8 cellular contexts compared by ENCODE assay signal in the genomic region with DNA sequence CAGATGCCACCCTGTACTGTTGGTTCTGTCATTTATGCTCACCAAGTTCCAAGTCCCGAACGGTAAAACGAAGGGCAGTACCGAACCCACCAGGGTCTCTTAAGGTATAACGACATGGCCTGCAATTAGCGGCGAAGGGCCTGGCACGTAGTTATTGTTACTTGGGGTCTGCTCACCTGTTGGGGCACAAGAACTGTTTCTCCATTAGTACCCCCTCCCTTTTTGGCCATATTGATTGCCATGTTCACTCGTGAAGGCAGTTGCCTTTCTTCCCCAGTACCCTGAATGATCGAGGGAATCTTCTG. TPM values are rescaled to one million over a fixed set of nuclear protein-coding genes. Genes with fewer than 3 reads are reported as not detected.
DNase-seq lines count a peak whose midpoint lies in the region; ATAC-seq, FAIRE-seq and TF ChIP-seq lines count a peak whose summit lies in the region.

No MANE protein-coding gene starts in this region.

- TF ChIP-seq CTCF in OCI-LY1 (IDR thresholded peaks at IDR 0.05; ENCODE audit: low read length) (no peak), esophagus muscularis mucosa (IDR thresholded peaks at IDR 0.05) (no peak), parathyroid adenoma (IDR thresholded peaks at IDR 0.05) (no peak)

- intact Hi-C loops in esophagus muscularis mucosa (cut with DNase I), result no loop called here

- 67% methylated on average over 10 of the region's 10 CpGs for WGBS in esophagus muscularis mucosa

- TF ChIP-seq EP300 in esophagus muscularis mucosa (IDR thresholded peaks at IDR 0.05), result no peak

- no peak overlapping the region for H2AFZ ChIP-seq in OCI-LY1 (ENCODE audit: low read length)
- peak overlapping the region; percentile 90 for H2AFZ ChIP-seq in parathyroid adenoma

- DNase-seq in esophagus muscularis mucosa (ENCODE audit: extremely low spot score) (no peak), RCC 7860 (ENCODE audit: low spot score) (no peak), NCI-H1436 treated with DMSO at 0.1 percent for 48 hours (lab: John Stamatoyannopoulos, UW) (no peak), dedifferentiated amniotic fluid mesenchymal stem cell (ENCODE audit: extremely low spot score) (no peak)

- no peak for ATAC-seq in GM18868 (IDR thresholded peaks at IDR 0.05; ENCODE audit: unreplicated experiment)

- H3K27ac ChIP-seq in OCI-LY1 (ENCODE audit: low read depth, low read length, poor library complexity, severe bottlenecking) (no peak overlapping the region), esophagus muscularis mucosa (replicated peaks in 1 of 4) (no peak overlapping the region), parathyroid adenoma (no peak overlapping the region)

- H3K4me3 ChIP-seq in OCI-LY1 (ENCODE audit: low read depth, low read length, poor library complexity, severe bottlenecking) (peak overlapping the region; percentile 59), esophagus muscularis mucosa (peak overlapping the region; percentile 63 to 86 (median 72)), parathyroid adenoma (ENCODE audit: low read depth, low read length) (no peak overlapping the region)

- FAIRE-seq in RCC 7860 (lab: Jason Lieb, UNC), result no peak

- H3K9ac ChIP-seq in ES-I3 (ENCODE audit: low read depth, low read length), result peak overlapping the region; percentile 83; the same call in 1 of the 2 replicates
- H3K9ac ChIP-seq in OCI-LY1 (ENCODE audit: low read length), result no peak overlapping the region
- H3K9ac ChIP-seq in parathyroid adenoma, result no peak overlapping the region

- H3K27me3 ChIP-seq in OCI-LY1 (ENCODE audit: insufficient read depth, low read length) (peaks cover 21% of the 10 kb centered on the region), esophagus muscularis mucosa (peaks cover 0 to 31% (median 2%) of the 10 kb centered on the region in 4 donors), parathyroid adenoma (ENCODE audit: control insufficient read depth, insufficient read depth, low read length) (no peaks in the 10 kb centered on the region)

- H3K79me2 ChIP-seq in OCI-LY1 (ENCODE audit: insufficient read depth, low read length), result no peaks in the 10 kb centered on the region
- no peaks in the 10 kb centered on the region for H3K79me2 ChIP-seq in parathyroid adenoma

- H3K4me2 ChIP-seq in OCI-LY1 (ENCODE audit: low read length) (peak overlapping the region; percentile 83), parathyroid adenoma (ENCODE audit: low read length) (peak overlapping the region; percentile 86)

- no peaks in the 10 kb centered on the region for H3F3A ChIP-seq in OCI-LY1 (ENCODE audit: insufficient read depth, low read length)

- H3K9me3 ChIP-seq in ES-I3 (ENCODE audit: control insufficient read depth, insufficient read depth, low read length), result no peaks in the 10 kb centered on the region
- no peaks in the 10 kb centered on the region for H3K9me3 ChIP-seq in OCI-LY1 (ENCODE audit: low read length)
- H3K9me3 ChIP-seq in esophagus muscularis mucosa, result no peaks in the 10 kb centered on the region
- no peaks in the 10 kb centered on the region for H3K9me3 ChIP-seq in parathyroid adenoma (ENCODE audit: control insufficient read depth, low read length)

- H3K9me2 ChIP-seq in OCI-LY1 (ENCODE audit: low read depth, low read length), result no peaks in the 10 kb centered on the region

- H4K20me1 ChIP-seq in OCI-LY1 (ENCODE audit: insufficient read depth, low read length), result no peaks in the 10 kb centered on the region

- H3K36me3 ChIP-seq in ES-I3 (ENCODE audit: insufficient read depth, low read length) (no peaks in the 10 kb centered on the region), OCI-LY1 (ENCODE audit: insufficient read depth, low read length) (no peaks in the 10 kb centered on the region), esophagus muscularis mucosa (no peaks in the 10 kb centered on the region), parathyroid adenoma (ENCODE audit: control insufficient read depth, insufficient read depth, low read length) (no peaks in the 10 kb centered on the region)

- peaks cover 29% of the 10 kb centered on the region for H3K4me1 ChIP-seq in ES-I3 (ENCODE audit: insufficient read depth, low read length)
- peaks cover 22% of the 10 kb centered on the region for H3K4me1 ChIP-seq in OCI-LY1 (ENCODE audit: insufficient read depth, low read length, severe bottlenecking)
- H3K4me1 ChIP-seq in esophagus muscularis mucosa, result peaks cover 8 to 19% (median 16%) of the 10 kb centered on the region in 4 donors
- peaks cover 16% of the 10 kb centered on the region for H3K4me1 ChIP-seq in parathyroid adenoma

- no peak for TF ChIP-seq POLR2A in esophagus muscularis mucosa (IDR thresholded peaks at IDR 0.05; ENCODE audit: low read depth)

RNA-seq across cellular contexts. Expression of gene IL17RB, which starts 0.4 kb away (rescaled TPM):
- under 1 TPM in 3 of 4 donors, not detected in 1; 0.52 to 0.83 (median 0.63) TPM for total RNA-seq in esophagus muscularis mucosa

RNA-seq across cellular contexts. Expression of gene CHDH, which starts 0.6 kb away (rescaled TPM):
- total RNA-seq in esophagus muscularis mucosa, result 1 to 10 TPM in 2 of 4 donors, under 1 TPM in 2; 0.42 to 3.2 (median 1.7) TPM

RNA-seq across cellular contexts. Expression of gene ACTR8, which starts 35.1 kb away (rescaled TPM):
- total RNA-seq in esophagus muscularis mucosa, result 10 to 100 TPM; 18.3 to 30.7 (median 21.9) TPM

RNA-seq across cellular contexts. Expression of gene SELENOK, which starts 44.9 kb away (rescaled TPM):
- total RNA-seq in esophagus muscularis mucosa, result 10 to 100 TPM; 48.8 to 75.3 (median 68.4) TPM
